2 cellular contexts compared by ENCODE assay signal in genomic region chr19:45009625-45010255, GRCh38.
TF ChIP-seq lines count a peak whose summit lies in the region.

No MANE protein-coding gene starts in this region.

TF ChIP-seq in HEK293, 187 proteins besides CTCF, POLR2A, EP300 and RAD21:
- TF ChIP-seq ZNF626 (tag by site-specific recombination; IDR thresholded peaks at IDR 0.05) (no peak), PRDM1 (tag by site-specific recombination; IDR thresholded peaks at IDR 0.05) (peak; percentile 69), ZNF426 (tag by site-specific recombination; IDR thresholded peaks at IDR 0.05) (no peak)

TF ChIP-seq in GM12878, 131 proteins besides CTCF, POLR2A, EP300 and RAD21:
- TF ChIP-seq POU2F2 (IDR thresholded peaks at IDR 0.05; ENCODE audit: borderline replicate concordance, low read depth, low read length) (0 out of 3 replicates have a peak, but pooled peaks have one; percentile 16), MYC (IDR thresholded peaks at IDR 0.05; ENCODE audit: insufficient read depth, insufficient read length, insufficient replicate concordance, low read length, severe bottlenecking) (no peak), CBX3 (IDR thresholded peaks at IDR 0.05; ENCODE audit: borderline replicate concordance, low read depth) (no peak), RBBP5 (conservative IDR thresholded peaks at IDR 0.05) (no peak), SREBF2 (IDR thresholded peaks at IDR 0.05; ENCODE audit: low read length) (no peak), MEF2A (IDR thresholded peaks at IDR 0.05; ENCODE audit: insufficient read depth, low read depth, low read length) (no peak)
